Comparison of ENCODE assay signal across 7 cellular contexts in genomic region chr7:149496642-149497391, GRCh38. TPM values are rescaled to one million over a fixed set of nuclear protein-coding genes. Genes with fewer than 3 reads are reported as not detected.
DNase-seq lines count a peak whose midpoint lies in the region; ATAC-seq, FAIRE-seq and TF ChIP-seq lines count a peak whose summit lies in the region.

No MANE protein-coding gene starts in this region.

- FAIRE-seq in GM18507 (lab: Jason Lieb, UNC): no peak

- peak overlapping the region; percentile 83 for H3K9ac ChIP-seq in neural cell (ENCODE audit: low read length)

- H3K4me3 ChIP-seq in fibroblast of mammary gland (ENCODE audit: control insufficient read depth, low read depth, low read length): peak overlapping the region; percentile 66
- H3K4me3 ChIP-seq in neural cell (ENCODE audit: low read length): peak overlapping the region; percentile 87
- H3K4me3 ChIP-seq in tibial artery: peak overlapping the region; percentile 73 to 90

- TF ChIP-seq EP300 in neural cell (conservative IDR thresholded peaks at IDR 0.05; ENCODE audit: poor library complexity, severe bottlenecking): no peak

- H4K20me1 ChIP-seq in neural cell (ENCODE audit: insufficient read depth): no peaks in the 10 kb centered on the region

- intact Hi-C loops in tibial artery (cut with DNase I; ENCODE audit: low total_unique reads): loop anchor here (5.0 kb wide), 1 partner anchor 35 kb away; the partner anchor contains the start of gene ZNF777

- H3K27ac Mint-ChIP-seq in activated T-cell treated with anti-CD3 and anti-CD28 coated beads, Interleukin-2, amount 50 U/mL, for 72 hours: peak overlapping the region; percentile 97

- no peaks in the 10 kb centered on the region for H3K9me2 ChIP-seq in neural cell (ENCODE audit: insufficient read depth, low read length)

- TF ChIP-seq CTCF in fibroblast of mammary gland (conservative IDR thresholded peaks at IDR 0.05; ENCODE audit: control insufficient read depth, insufficient read depth, low read depth, low read length): no peak
- no peak for TF ChIP-seq CTCF in neural cell (IDR thresholded peaks at IDR 0.05; ENCODE audit: poor library complexity, severe bottlenecking)
- no peak for TF ChIP-seq CTCF in tibial artery (IDR thresholded peaks at IDR 0.05)

- H3K27ac ChIP-seq in neural cell (ENCODE audit: low read length) (peak overlapping the region; percentile 39), tibial artery (peak overlapping the region; percentile 87 to 92)

- H3K27me3 Mint-ChIP-seq in activated T-cell treated with anti-CD3 and anti-CD28 coated beads, Interleukin-2, amount 50 U/mL, for 72 hours (ENCODE audit: low read depth): no peaks in the 10 kb centered on the region

- H3K9me3 ChIP-seq in neural cell (ENCODE audit: low read length): no peaks in the 10 kb centered on the region
- no peaks in the 10 kb centered on the region for H3K9me3 ChIP-seq in tibial artery

- peak overlapping the region; percentile 7 for H2AFZ ChIP-seq in neural cell (ENCODE audit: low read depth, low read length)

- peak overlapping the region; percentile 94 to 99 for H3K4me3 Mint-ChIP-seq in activated T-cell treated with anti-CD3 and anti-CD28 coated beads, Interleukin-2, amount 50 U/mL, for 72 hours

- no peaks in the 10 kb centered on the region for H3F3A ChIP-seq in neural cell (ENCODE audit: insufficient read depth, low read length, poor library complexity, severe bottlenecking)

- H3K4me2 ChIP-seq in neural cell (ENCODE audit: low read length): peak overlapping the region; percentile 46

- TF ChIP-seq RAD21 in neural cell (conservative IDR thresholded peaks at IDR 0.05): no peak

- peak; percentile 33 for ATAC-seq in HG02642 (IDR thresholded peaks at IDR 0.05; ENCODE audit: poor library complexity, unreplicated experiment)
- peak; percentile 32 to 34 for ATAC-seq in activated T-cell treated with anti-CD3 and anti-CD28 coated beads, Interleukin-2, amount 50 U/mL, for 72 hours (replicated peaks in 1 of 2)

- peak; percentile 14 for DNase-seq in GM18507 (ENCODE audit: extremely low spot score, insufficient read length, low read depth)
- DNase-seq in NCI-H748 (lab: John Stamatoyannopoulos, UW; ENCODE audit: unreplicated experiment): peak; percentile 43
- DNase-seq in activated T-cell treated with anti-CD3 and anti-CD28 coated beads, Interleukin-2, amount 50 U/mL, for 72 hours: peak; percentile 60 to 69
- DNase-seq in fibroblast of mammary gland (ENCODE audit: low read depth): peak; percentile 12
- DNase-seq in tibial artery: peak in 1 of 2 donors; percentile 41

- H3K4me1 Mint-ChIP-seq in activated T-cell treated with anti-CD3 and anti-CD28 coated beads, Interleukin-2, amount 50 U/mL, for 72 hours (ENCODE audit: low read depth): peaks cover 55% of the 10 kb centered on the region

- H3K79me2 ChIP-seq in neural cell (replicated peaks; ENCODE audit: insufficient read depth, low read length): peaks cover 12% of the 10 kb centered on the region

- H3K36me3 Mint-ChIP-seq in activated T-cell treated with anti-CD3 and anti-CD28 coated beads, Interleukin-2, amount 50 U/mL, for 72 hours (ENCODE audit: insufficient read depth in 2 of 2): peaks cover 5 to 8% of the 10 kb centered on the region in 2 donors

- no peaks in the 10 kb centered on the region for H3K9me3 Mint-ChIP-seq in activated T-cell treated with anti-CD3 and anti-CD28 coated beads, Interleukin-2, amount 50 U/mL, for 72 hours

- no peaks in the 10 kb centered on the region for H3K36me3 ChIP-seq in neural cell (ENCODE audit: insufficient read depth, low read length)
- peaks cover 23 to 26% (median 25%) of the 10 kb centered on the region in 3 donors for H3K36me3 ChIP-seq in tibial artery

- H3K27me3 ChIP-seq in neural cell (ENCODE audit: insufficient read depth, low read depth, low read length) (no peaks in the 10 kb centered on the region), tibial artery (no peaks in the 10 kb centered on the region)

- peaks cover 3 to 21% (median 15%) of the 10 kb centered on the region in 4 donors for H3K4me1 ChIP-seq in tibial artery

TF ChIP-seq in neural cell, 6 proteins besides CTCF, POLR2A, EP300 and RAD21:
- no peak for TF ChIP-seq EZH2 (IDR thresholded peaks at IDR 0.05; ENCODE audit: borderline replicate concordance, insufficient read depth, low read length, poor library complexity, severe bottlenecking)
- no peak for TF ChIP-seq REST (IDR thresholded peaks at IDR 0.05; ENCODE audit: borderline replicate concordance)
- no peak for TF ChIP-seq POLR2AphosphoS5 (IDR thresholded peaks at IDR 0.05)
- TF ChIP-seq SMC3 (conservative IDR thresholded peaks at IDR 0.05; ENCODE audit: poor library complexity): no peak
- TF ChIP-seq TAF1 (IDR thresholded peaks at IDR 0.05; ENCODE audit: low read depth): no peak
- no peak for TF ChIP-seq MXI1 (conservative IDR thresholded peaks at IDR 0.05; ENCODE audit: poor library complexity, severe bottlenecking)

RNA-seq across cellular contexts. Expression of gene ZNF746, which starts 0.8 kb away (rescaled TPM):
- 10 to 100 TPM; 20.3 to 21.9 TPM for total RNA-seq in activated T-cell treated with anti-CD3 and anti-CD28 coated beads, Interleukin-2, amount 50 U/mL, for 72 hours
- polyA plus RNA-seq in neural cell: 17.2 and 20.1 TPM in 2 replicates
- 33.2 and 40.2 TPM in 2 replicates for polyA minus RNA-seq in neural cell

RNA-seq across cellular contexts. Expression of gene ZNF777, which starts 36.0 kb away (rescaled TPM):
- total RNA-seq in activated T-cell treated with anti-CD3 and anti-CD28 coated beads, Interleukin-2, amount 50 U/mL, for 72 hours: 10 to 100 TPM; 19.0 to 19.5 TPM
- 6.1 and 7.0 TPM in 2 replicates for polyA plus RNA-seq in neural cell
- polyA minus RNA-seq in neural cell: 13.9 and 14.7 TPM in 2 replicates
